17 cellular contexts compared by ENCODE assay signal in the genomic region with DNA sequence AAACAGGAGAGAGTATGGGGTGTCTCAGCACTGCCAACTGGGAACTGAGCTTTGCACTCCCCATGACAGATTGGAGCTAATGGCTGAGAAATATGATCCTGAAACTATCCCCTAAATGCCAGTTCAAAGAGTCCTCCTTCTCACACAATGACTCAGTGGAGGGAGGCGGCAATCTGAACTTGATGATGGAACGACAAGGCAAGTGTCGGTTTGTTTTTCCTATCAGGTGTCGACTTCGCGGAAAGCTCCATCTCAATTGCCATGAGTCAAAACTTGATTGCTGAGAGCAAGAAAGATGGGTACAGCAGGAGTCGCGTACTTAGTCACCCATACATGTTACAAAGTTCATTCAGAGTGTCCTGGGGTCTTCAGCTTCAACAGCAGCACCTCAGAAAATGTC.
DNase-seq lines count a peak whose midpoint lies in the region; ATAC-seq and FAIRE-seq lines count a peak whose summit lies in the region.
"Had no signal": no experiment of that assay in that cellular context is flagged by ENCODE, and none has a peak within 500 bp of the region (broad histone marks: within the 10 kb centered on the region; RNA-seq: fewer than 3 reads in every experiment).

No MANE protein-coding gene starts in this region.

- DNase-seq in stimulated activated CD4-positive, alpha-beta T cell treated with anti-CD3 and anti-CD28 coated beads, Interleukin-1b, Interleukin-23, amount 100 ng/mL, for 48 hours, result peak; percentile 47
- no peak for DNase-seq in stimulated activated CD4-positive, alpha-beta T cell treated with anti-CD3 and anti-CD28 coated beads, Interleukin-4, amount 100 ng/mL, for 1 hour
- DNase-seq in RKO (ENCODE audit: low spot score) (peak; percentile 3), head of caudate nucleus (peak in 39 of 42 donors; percentile 6 to 89 (median 55)), urothelium cell line (ENCODE audit: low spot score) (no peak)
- DNase-seq: activated naive CD8-positive, alpha-beta T cell treated with anti-CD3 and anti-CD28 coated beads for 36 hours; BE2C; GOT3; mammary epithelial cell; NCI-H446; right cardiac atrium; stimulated activated naive B cell treated with anti-CD40 and anti-IgM and Interleukin-4, amounts not matched to agents 10 μg/mL and 1 μg/mL and 100 μg/mL, for 72 hours had no signal

- intact Hi-C loops in head of caudate nucleus (cut with DNase I), result no loop called here

- FAIRE-seq in urothelium cell line (lab: Jason Lieb, UNC), result peak; percentile 35
- FAIRE-seq: TTC549 had no signal

- ATAC-seq in GM19452 (IDR thresholded peaks at IDR 0.05; ENCODE audit: unreplicated experiment), result no peak
- no peak for ATAC-seq in HG02981 (IDR thresholded peaks at IDR 0.05; ENCODE audit: unreplicated experiment)
- no peak for ATAC-seq in GM19467 (IDR thresholded peaks at IDR 0.05; ENCODE audit: unreplicated experiment)
- ATAC-seq: right cardiac atrium; SK-N-SH treated with all-trans-retinoic acid at 6 μM for 48 hours; stimulated activated naive B cell treated with anti-CD40 and anti-IgM and Interleukin-4, amounts not matched to agents 10 μg/mL and 1 μg/mL and 100 μg/mL, for 72 hours had no signal

Comparison
In these comparisons a context has a peak if more than half of its experiments do, and no peak if none do; other contexts are left out.
1. DNase-seq: peak in stimulated activated CD4-positive, alpha-beta T cell treated with anti-CD3 and anti-CD28 coated beads, Interleukin-1b, Interleukin-23, amount 100 ng/mL, for 48 hours (single experiment), RKO (single experiment) and head of caudate nucleus (39 of 42); none in stimulated activated CD4-positive, alpha-beta T cell treated with anti-CD3 and anti-CD28 coated beads, Interleukin-4, amount 100 ng/mL, for 1 hour (single experiment) and urothelium cell line (single experiment).